25 cellular contexts compared by ENCODE assay signal in the genomic region with DNA sequence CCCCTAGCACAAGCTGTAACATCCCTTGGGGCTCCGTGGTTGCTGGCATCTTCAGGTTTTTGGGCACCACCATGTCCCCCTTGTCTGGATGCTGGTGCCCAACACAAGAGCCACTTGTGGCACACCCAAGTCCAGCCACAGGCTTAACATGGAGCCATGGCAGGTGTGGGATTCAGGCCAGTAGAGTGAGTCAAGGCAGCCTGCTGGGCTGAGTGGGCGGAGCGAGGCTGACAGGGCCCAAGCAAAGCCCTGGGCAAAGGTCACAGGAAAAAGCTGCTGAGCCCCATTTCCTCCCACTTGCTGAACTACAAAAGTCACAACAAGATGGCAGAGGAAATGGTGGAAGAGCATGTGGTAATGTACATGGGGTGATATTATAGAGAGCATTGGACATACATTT.
"Had no signal": no experiment of that assay in that cellular context is flagged by ENCODE, and none has a peak within 500 bp of the region (broad histone marks: within the 10 kb centered on the region; RNA-seq: fewer than 3 reads in every experiment).

No MANE protein-coding gene starts in this region.

- DNase-seq: cortex of kidney; effector memory CD4-positive, alpha-beta T cell; foreskin fibroblast; head of caudate nucleus; hippocampal formation; left colon; left ventricle myocardium superior; mesenchymal stem cell; midbrain; naive B cell; psoas muscle; retina; spleen; stimulated activated CD4-positive, alpha-beta T cell treated with anti-CD3 and anti-CD28 coated beads, Interleukin-15, amount 100 ng/mL, for 24 hours; stimulated activated CD4-positive, alpha-beta T cell treated with anti-CD3 and anti-CD28 coated beads, Interleukin-1b, Interleukin-23, amount 100 ng/mL, for 48 hours; stimulated activated CD4-positive, alpha-beta T cell treated with anti-CD3 and anti-CD28 coated beads, Interleukin-4, amount 100 ng/mL, for 24 hours; tibial artery had no signal

- ATAC-seq: gastroesophageal sphincter; left colon; left ventricle myocardium superior; psoas muscle; sciatic nerve; stimulated activated memory B cell treated with anti-CD40 and anti-IgM and Interleukin-4, amounts not matched to agents 10 μg/mL and 1 μg/mL and 100 μg/mL, for 72 hours had no signal

- H3K9me3 ChIP-seq: esophagus muscularis mucosa, gastroesophageal sphincter, psoas muscle, tibial artery, upper lobe of left lung, vagina had no signal

- H3K27me3 ChIP-seq: esophagus muscularis mucosa, gastroesophageal sphincter, spleen, tibial artery, upper lobe of left lung, vagina had no signal

- H3K36me3 ChIP-seq: esophagus muscularis mucosa, gastroesophageal sphincter, spleen, tibial artery, upper lobe of left lung, vagina had no signal

- H3K27ac ChIP-seq: epithelial cell of prostate, esophagus muscularis mucosa, gastroesophageal sphincter, psoas muscle, spleen, tibial artery, upper lobe of left lung, vagina had no signal

- H3K4me3 ChIP-seq: esophagus muscularis mucosa, gastroesophageal sphincter, lung, psoas muscle, spleen, tibial artery, upper lobe of left lung, vagina had no signal

- H3K4me1 ChIP-seq: esophagus muscularis mucosa, gastroesophageal sphincter, psoas muscle, spleen, tibial artery, upper lobe of left lung, vagina had no signal
